18 cellular contexts compared by ENCODE assay signal in genomic region chr12:109671482-109671881, GRCh38.
"Had no signal": no experiment of that assay in that cellular context is flagged by ENCODE, and none has a peak within 500 bp of the region (broad histone marks: within the 10 kb centered on the region; RNA-seq: fewer than 3 reads in every experiment).

No MANE protein-coding gene starts in this region.

- ATAC-seq: activated CD8-positive, alpha-beta T cell treated with anti-CD3 and anti-CD28 coated beads, Interleukin-2, amount 10 ng/mL, durations not matched to agents 7 days and 5 days; T-helper 17 cell had no signal

- DNase-seq: activated CD4-positive, alpha-beta T cell treated with anti-CD3 and anti-CD28 coated beads for 48 hours; activated CD4-positive, alpha-beta T cell treated with anti-CD3 and anti-CD28 coated beads, Interleukin-2, amount 50 U/mL, for 4 hours; activated CD4-positive, CD25-positive, alpha-beta regulatory T cell treated with anti-CD3 and anti-CD28 coated beads, Interleukin-2, amount 50 U/mL, for 72 hours; activated CD8-positive, alpha-beta memory T cell treated with anti-CD3 and anti-CD28 coated beads, Interleukin-2, amount 50 U/mL, for 48 hours; activated CD8-positive, alpha-beta T cell treated with anti-CD3 and anti-CD28 coated beads, Interleukin-2, amount 10 ng/mL, durations not matched to agents 7 days and 5 days; activated effector memory CD4-positive, alpha-beta T cell treated with Interleukin-2 at 50 U/mL for 16 hours; activated naive CD4-positive, alpha-beta T cell; activated T-cell treated with anti-CD3 and anti-CD28 coated beads, Interleukin-2, amount 50 U/mL, for 1 hour; KG1; NCI-H1048; NCI-H146; NCI-H187 treated with DMSO at 0.1 percent for 48 hours; NCI-H2081 treated with DMSO at 0.1 percent for 48 hours; NCI-H446; SIG-M5; T-helper 17 cell; T-helper 9 cell had no signal

- FAIRE-seq: RCC 7860 had no signal
